Comparison of ENCODE assay signal across 9 cellular contexts in the genomic region with DNA sequence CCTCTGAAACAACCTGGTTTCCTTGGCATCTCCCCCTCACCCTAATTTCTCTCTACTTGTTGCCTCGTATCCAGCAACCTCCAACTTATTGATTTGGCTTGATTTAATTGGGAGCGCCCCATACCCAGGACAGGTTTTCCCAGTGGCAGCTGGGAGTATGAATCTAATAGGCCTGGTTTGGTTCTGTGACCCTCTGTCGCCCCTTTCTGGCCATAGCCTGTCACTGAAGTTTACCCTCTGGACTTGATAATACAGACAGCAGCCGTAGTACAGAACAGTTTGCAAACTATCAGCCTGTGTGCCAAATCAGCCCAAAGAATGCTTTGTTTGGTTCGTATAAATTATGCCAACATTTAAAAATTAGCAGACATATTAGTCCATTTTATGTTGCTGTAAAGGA.
DNase-seq lines count a peak whose midpoint lies in the region; ATAC-seq, FAIRE-seq and TF ChIP-seq lines count a peak whose summit lies in the region.
"Had no signal": no experiment of that assay in that cellular context is flagged by ENCODE, and none has a peak within 500 bp of the region (broad histone marks: within the 10 kb centered on the region; RNA-seq: fewer than 3 reads in every experiment).

No MANE protein-coding gene starts in this region.

- CTCF ChIA-PET in Panc1 (lab: Charles Lee): no interaction called here

- FAIRE-seq in urothelium cell line (lab: Jason Lieb, UNC): no peak

- no peaks in the 10 kb centered on the region for H3K9me3 Mint-ChIP-seq in T-helper 2 cell treated with Interferon-gamma antibody and Interleukin-4, amounts not matched to agents 5 μg/mL and 100 μg/mL, for 36 hours

- H3K9me3 ChIP-seq in Panc1 (ENCODE audit: control insufficient read depth, insufficient read depth, low read depth, low read length): no peaks in the 10 kb centered on the region

- no peak overlapping the region for H3K4me3 Mint-ChIP-seq in T-helper 2 cell treated with Interferon-gamma antibody and Interleukin-4, amounts not matched to agents 5 μg/mL and 100 μg/mL, for 36 hours
- H3K4me3 Mint-ChIP-seq: CD4-positive, CD25-positive, alpha-beta regulatory T cell had no signal

- intact Hi-C loops in Panc1 (cut with micrococcal nuclease; ENCODE audit: unreplicated experiment) (loop anchor here (1.0 to 10.0 kb wide), 2 partner anchors 224 to 410 kb away; no protein-coding TSS in a partner anchor), left cardiac atrium (cut with DNase I) (loop anchor here in 1 of 2 donors (5.0 kb wide), 1 partner anchor 109 kb away; no protein-coding TSS in a partner anchor)

- H3K4me1 ChIP-seq in Panc1 (ENCODE audit: control insufficient read depth, insufficient read depth, low read length): no peaks in the 10 kb centered on the region

- BruUV-seq in Panc1 (replicated peaks; lab: Mats Ljungman, UMichigan): no TSS peak

- in situ Hi-C loops in Panc1 (cut with HindIII; ENCODE audit: low pct_unique_long_range_greater_than_20kb, low sequenced_read_pairs): no loop called here

- ATAC-seq in HG03565 (IDR thresholded peaks at IDR 0.05; ENCODE audit: unreplicated experiment) (peak; percentile 53), Panc1 (peak; percentile 65; the same call in 1 of the 2 replicates), left cardiac atrium (peak; percentile 74 to 78), HG03439 (IDR thresholded peaks at IDR 0.05; ENCODE audit: unreplicated experiment) (no peak)

- no peak overlapping the region for H3K27ac Mint-ChIP-seq in T-helper 2 cell treated with Interferon-gamma antibody and Interleukin-4, amounts not matched to agents 5 μg/mL and 100 μg/mL, for 36 hours
- H3K27ac Mint-ChIP-seq: CD4-positive, CD25-positive, alpha-beta regulatory T cell had no signal

- TF ChIP-seq CTCF in Panc1 (IDR thresholded peaks at IDR 0.05): peak; percentile 64

- DNase-seq in SIG-M5 treated with dmso at 0.1 percent for 504 hours (lab: John Stamatoyannopoulos, UW; ENCODE audit: unreplicated experiment) (peak; percentile 10), SIG-M5 (lab: John Stamatoyannopoulos, UW) (no peak), Panc1 (ENCODE audit: low read depth, low spot score) (peak; percentile 7), left cardiac atrium (no peak), urothelium cell line (ENCODE audit: low spot score) (peak; percentile 33)
- no peak for DNase-seq in T-helper 2 cell treated with Interferon-gamma antibody and Interleukin-4, amounts not matched to agents 5 μg/mL and 100 μg/mL, for 36 hours (ENCODE audit: low spot score)
- DNase-seq: CD4-positive, CD25-positive, alpha-beta regulatory T cell had no signal

- no peaks in the 10 kb centered on the region for H3K36me3 ChIP-seq in Panc1 (ENCODE audit: control insufficient read depth, insufficient read depth, low read length)

- no peak overlapping the region for H3K27ac ChIP-seq in Panc1 (ENCODE audit: low read length)

- no peak overlapping the region for H3K4me3 ChIP-seq in Panc1 (ENCODE audit: low read depth in 2 of 2, low read length in 2 of 2)

- H3K36me3 Mint-ChIP-seq in T-helper 2 cell treated with Interferon-gamma antibody and Interleukin-4, amounts not matched to agents 5 μg/mL and 100 μg/mL, for 36 hours (ENCODE audit: low read depth): no peaks in the 10 kb centered on the region
- H3K36me3 Mint-ChIP-seq: CD4-positive, CD25-positive, alpha-beta regulatory T cell had no signal

- H3K4me1 Mint-ChIP-seq in T-helper 2 cell treated with Interferon-gamma antibody and Interleukin-4, amounts not matched to agents 5 μg/mL and 100 μg/mL, for 36 hours (ENCODE audit: low read depth): no peaks in the 10 kb centered on the region
- H3K4me1 Mint-ChIP-seq: CD4-positive, CD25-positive, alpha-beta regulatory T cell had no signal

- H3K27me3 ChIP-seq in Panc1 (ENCODE audit: control insufficient read depth, insufficient read depth, low read length): no peaks in the 10 kb centered on the region

- no peaks in the 10 kb centered on the region for H3K27me3 Mint-ChIP-seq in T-helper 2 cell treated with Interferon-gamma antibody and Interleukin-4, amounts not matched to agents 5 μg/mL and 100 μg/mL, for 36 hours (ENCODE audit: low read depth)
- H3K27me3 Mint-ChIP-seq: CD4-positive, CD25-positive, alpha-beta regulatory T cell had no signal

- POLR2A ChIA-PET in Panc1 (lab: Charles Lee): no interaction called here

Comparison
In these comparisons a context has a peak if more than half of its experiments do, and no peak if none do; other contexts are left out.
1. DNase-seq: peak in SIG-M5 treated with dmso at 0.1 percent for 504 hours (single experiment), Panc1 (single experiment) and urothelium cell line (single experiment); none in SIG-M5 (single experiment), left cardiac atrium (single experiment) and T-helper 2 cell treated with Interferon-gamma antibody and Interleukin-4, amounts not matched to agents 5 μg/mL and 100 μg/mL, for 36 hours (single experiment).